In genomic region chr11:66727282-66727882, GRCh38 we compare ENCODE assay signal across 8 cellular contexts. TPM values are rescaled to one million over a fixed set of nuclear protein-coding genes. Genes with fewer than 3 reads are reported as not detected.
A peak's percentile ranks its signal among the peaks of the same experiment; 100 is the strongest.
DNase-seq lines count a peak whose midpoint lies in the region; ATAC-seq and TF ChIP-seq lines count a peak whose summit lies in the region.

No MANE protein-coding gene starts in this region.

- peak overlapping the region; percentile 92 for H3K4me2 ChIP-seq in BLaER1

- peak overlapping the region; percentile 87 for H3K4me3 ChIP-seq in BLaER1
- H3K4me3 ChIP-seq in HEK293 (ENCODE audit: low read depth, low read length): peak overlapping the region; percentile 63
- peak overlapping the region; percentile 27 to 57 for H3K4me3 ChIP-seq in muscle layer of duodenum (ENCODE audit: low read depth in 1 of 2, low read length in 2 of 2)

- H3K9me3 Mint-ChIP-seq in endothelial cell (ENCODE audit: unreplicated experiment): no peaks in the 10 kb centered on the region

- peak overlapping the region; percentile 92 for H3K9ac ChIP-seq in BLaER1

- H3K4me1 Mint-ChIP-seq in endothelial cell (ENCODE audit: unreplicated experiment): peaks cover 22% of the 10 kb centered on the region

- peaks cover 12% of the 10 kb centered on the region for H3K36me3 ChIP-seq in BLaER1
- no peaks in the 10 kb centered on the region; a peak in 1 of 3 replicates for H3K36me3 ChIP-seq in HEK293 (ENCODE audit: control insufficient read depth in 2 of 2, insufficient read depth in 1 of 2, low read length in 2 of 2)
- no peaks in the 10 kb centered on the region for H3K36me3 ChIP-seq in muscle layer of duodenum (ENCODE audit: control insufficient read depth in 1 of 2, insufficient read depth in 2 of 2, low read length in 2 of 2)

- peaks cover 14% of the 10 kb centered on the region for H3K27me3 Mint-ChIP-seq in endothelial cell (ENCODE audit: unreplicated experiment)

- CTCF ChIA-PET in HEK293 (lab: Yijun Ruan, JAX): interaction anchor here (1.8 kb wide), 1 partner anchor 106 kb away, joined by 6 read pairs; no protein-coding TSS in a partner anchor

- H3K36me3 Mint-ChIP-seq in endothelial cell (ENCODE audit: low read depth, unreplicated experiment): peaks cover 4% of the 10 kb centered on the region

- POLR2A ChIA-PET in HEK293 (lab: Yijun Ruan, JAX): no interaction called here

- H4K20me1 ChIP-seq in BLaER1: peaks cover 44% of the 10 kb centered on the region

- H3K27ac ChIP-seq in BLaER1: peak overlapping the region; percentile 91
- H3K27ac ChIP-seq in HEK293 (ENCODE audit: extremely low read depth, low read depth, low read length): peak overlapping the region; percentile 61; the same call in 1 of the 2 replicates
- no peak overlapping the region for H3K27ac ChIP-seq in muscle layer of duodenum (ENCODE audit: low read length)

- H3K4me1 ChIP-seq in BLaER1 (peaks cover 55% of the 10 kb centered on the region), HEK293 (ENCODE audit: control insufficient read depth, insufficient read depth, low read length) (peaks cover 2% of the 10 kb centered on the region; the same call in 1 of the 2 replicates), muscle layer of duodenum (ENCODE audit: control insufficient read depth in 1 of 2, insufficient read depth in 2 of 2, low read length in 2 of 2) (peaks cover 0 to 17% of the 10 kb centered on the region in 2 donors)

- H3K27ac Mint-ChIP-seq in endothelial cell (ENCODE audit: unreplicated experiment): peak overlapping the region; percentile 53

- DNase-seq in UCSD-AML1 (lab: John Stamatoyannopoulos, UW; ENCODE audit: unreplicated experiment) (peak; percentile 37), endothelial cell (ENCODE audit: low spot score) (no peak), mucosa of gallbladder (ENCODE audit: low spot score) (no peak)

- ATAC-seq in HG02840 (IDR thresholded peaks at IDR 0.05; ENCODE audit: low FRiP score, unreplicated experiment): no peak
- ATAC-seq in GM19452 (IDR thresholded peaks at IDR 0.05; ENCODE audit: unreplicated experiment): no peak

- H3K27me3 ChIP-seq in BLaER1 (no peaks in the 10 kb centered on the region; the same call in 1 of the 2 replicates), muscle layer of duodenum (ENCODE audit: low read depth, low read length) (peaks cover 6% of the 10 kb centered on the region)

- peak overlapping the region; percentile 85 for H3K4me3 Mint-ChIP-seq in endothelial cell (ENCODE audit: unreplicated experiment)

- H3K9me3 ChIP-seq in BLaER1 (no peaks in the 10 kb centered on the region), HEK293 (ENCODE audit: control insufficient read depth, insufficient read depth, low read depth, low read length) (no peaks in the 10 kb centered on the region), muscle layer of duodenum (ENCODE audit: control insufficient read depth in 1 of 2, low read length in 2 of 2) (no peaks in the 10 kb centered on the region)

- TF ChIP-seq CTCF in HEK293 (tag by site-specific recombination; IDR thresholded peaks at IDR 0.05) (no peak), endothelial cell (IDR thresholded peaks at IDR 0.05; ENCODE audit: unreplicated experiment) (no peak)

TF ChIP-seq in HEK293, 187 proteins besides CTCF, POLR2A, EP300 and RAD21 (continues in another document):
- TF ChIP-seq ZBTB8A (tag by site-specific recombination; IDR thresholded peaks at IDR 0.05) (peak; percentile 58), ZNF518A (tag by site-specific recombination; conservative IDR thresholded peaks at IDR 0.05; ENCODE audit: low read depth) (no peak), ZBTB11 (tag by site-specific recombination; conservative IDR thresholded peaks at IDR 0.05; ENCODE audit: low read depth) (peak; percentile 75), ZNF114 (tag by site-specific recombination; IDR thresholded peaks at IDR 0.05) (no peak), PRDM10 (tag by site-specific recombination; IDR thresholded peaks at IDR 0.05) (peak; percentile 85), GLIS2 (tag by site-specific recombination; IDR thresholded peaks at IDR 0.05) (peak; percentile 63), ZNF76 (tag by site-specific recombination; IDR thresholded peaks at IDR 0.05; ENCODE audit: borderline replicate concordance, low read depth) (0 out of 2 replicates have a peak, but pooled peaks have one; percentile 34)

RNA-seq across cellular contexts. Expression of gene SPTBN2, which starts 1.6 kb away (rescaled TPM):
- total RNA-seq in endothelial cell (ENCODE audit: unreplicated experiment) (17.1 TPM), mucosa of gallbladder (18.2 TPM)

RNA-seq across cellular contexts. Expression of gene RBM4B, which starts 49.7 kb away (rescaled TPM):
- 29.3 TPM for total RNA-seq in endothelial cell (ENCODE audit: unreplicated experiment)
- total RNA-seq in mucosa of gallbladder: 21.9 TPM
